In genomic region chr17:39553326-39553945, GRCh38 we compare ENCODE assay signal across 14 cellular contexts. TPM values are rescaled to one million over a fixed set of nuclear protein-coding genes. Genes with fewer than 3 reads are reported as not detected.
A peak's percentile ranks its signal among the peaks of the same experiment; 100 is the strongest.
DNase-seq lines count a peak whose midpoint lies in the region; ATAC-seq and TF ChIP-seq lines count a peak whose summit lies in the region.
"Had no signal": no experiment of that assay in that cellular context is flagged by ENCODE, and none has a peak within 500 bp of the region (broad histone marks: within the 10 kb centered on the region; RNA-seq: fewer than 3 reads in every experiment).

No MANE protein-coding gene starts in this region.

- peaks cover 25% of the 10 kb centered on the region for H3K36me3 ChIP-seq in CD8-positive, alpha-beta memory T cell (ENCODE audit: insufficient read depth, low read length)
- no peaks in the 10 kb centered on the region for H3K36me3 ChIP-seq in mammary epithelial cell (ENCODE audit: insufficient read depth, low read length)
- H3K36me3 ChIP-seq: ovary had no signal

- no peak overlapping the region for H2AFZ ChIP-seq in mammary epithelial cell (ENCODE audit: low read depth, low read length)
- H2AFZ ChIP-seq: hepatocyte had no signal

- CTCF ChIA-PET in CD8-positive, alpha-beta memory T cell (lab: Charles Lee): interaction anchor here (0.8 to 1.0 kb wide), 2 partner anchors 27 to 68 kb away, joined by 3 to 5 read pairs; no protein-coding TSS in a partner anchor
- CTCF ChIA-PET in mammary epithelial cell (lab: Charles Lee; ENCODE audit: low non-redundant PET): no interaction called here

- dilution Hi-C loops in mammary epithelial cell (cut with HindIII; ENCODE audit: low sequenced_read_pairs): no loop called here

- H3K27me3 ChIP-seq in CD8-positive, alpha-beta memory T cell (ENCODE audit: insufficient read depth, low read length, poor library complexity, severe bottlenecking): no peaks in the 10 kb centered on the region
- H3K27me3 ChIP-seq in mammary epithelial cell (ENCODE audit: insufficient read depth, low read length): no peaks in the 10 kb centered on the region
- H3K27me3 ChIP-seq: hepatocyte, ovary had no signal

- H4K20me1 ChIP-seq in mammary epithelial cell (ENCODE audit: insufficient read depth, low read length): no peaks in the 10 kb centered on the region

- peak overlapping the region in 6 of 8 donors; percentile 18 to 78 (median 44) for H3K27ac Mint-ChIP-seq in CD8-positive, alpha-beta memory T cell
- H3K27ac Mint-ChIP-seq: activated naive CD8-positive, alpha-beta T cell treated with anti-CD3 and anti-CD28 coated beads, Interleukin-2, amount 10 ng/mL, durations not matched to agents 7 days and 5 days had no signal

- no peak for ATAC-seq in GM21360 (IDR thresholded peaks at IDR 0.05; ENCODE audit: unreplicated experiment)
- no peak for ATAC-seq in GM19328 (IDR thresholded peaks at IDR 0.05; ENCODE audit: unreplicated experiment)
- ATAC-seq: stimulated activated naive CD8-positive, alpha-beta T cell treated with anti-CD3 and anti-CD28 coated beads, Interleukin-15, Interleukin-2, amounts not matched to agents 100 U/mL and 50 U/mL, for 24 hours had no signal

- intact Hi-C loops in mammary epithelial cell (cut with micrococcal nuclease): no loop called here

- H3K27me3 Mint-ChIP-seq in CD8-positive, alpha-beta memory T cell: no peaks in the 10 kb centered on the region
- H3K27me3 Mint-ChIP-seq: activated naive CD8-positive, alpha-beta T cell treated with anti-CD3 and anti-CD28 coated beads, Interleukin-2, amount 10 ng/mL, durations not matched to agents 7 days and 5 days had no signal

- H3K4me3 ChIP-seq in CD8-positive, alpha-beta memory T cell (ENCODE audit: low read length): no peak overlapping the region
- no peak overlapping the region for H3K4me3 ChIP-seq in mammary epithelial cell (replicated peaks in 1 of 3; ENCODE audit: insufficient read depth in 1 of 3, low read depth in 2 of 3, low read length in 3 of 3)
- H3K4me3 ChIP-seq: hepatocyte, lung, ovary had no signal

- POLR2A ChIA-PET in CD8-positive, alpha-beta memory T cell (lab: Charles Lee): no interaction called here

- H3K4me1 ChIP-seq in CD8-positive, alpha-beta memory T cell (ENCODE audit: insufficient read depth, low read length): no peaks in the 10 kb centered on the region
- H3K4me1 ChIP-seq in mammary epithelial cell (ENCODE audit: insufficient read depth, low read length): peaks cover 4% of the 10 kb centered on the region

- no peak overlapping the region for H3K9ac ChIP-seq in mammary epithelial cell (ENCODE audit: insufficient read depth, low read length)

- H3K79me2 ChIP-seq in mammary epithelial cell (ENCODE audit: insufficient read depth, low read length): no peaks in the 10 kb centered on the region
- H3K79me2 ChIP-seq: hepatocyte had no signal

- peaks cover 8 to 84% (median 25%) of the 10 kb centered on the region in 3 donors for H3K36me3 Mint-ChIP-seq in CD8-positive, alpha-beta memory T cell

- H3K9me3 Mint-ChIP-seq in CD8-positive, alpha-beta memory T cell: no peaks in the 10 kb centered on the region
- H3K9me3 Mint-ChIP-seq: activated naive CD8-positive, alpha-beta T cell treated with anti-CD3 and anti-CD28 coated beads, Interleukin-2, amount 10 ng/mL, durations not matched to agents 7 days and 5 days had no signal

- no peaks in the 10 kb centered on the region for H3K9me3 ChIP-seq in CD8-positive, alpha-beta memory T cell (ENCODE audit: low read length)
- no peaks in the 10 kb centered on the region for H3K9me3 ChIP-seq in mammary epithelial cell (replicated peaks; ENCODE audit: insufficient read depth, low read length)
- H3K9me3 ChIP-seq: ovary had no signal

- no peak overlapping the region for H3K4me3 Mint-ChIP-seq in CD8-positive, alpha-beta memory T cell
- H3K4me3 Mint-ChIP-seq: activated naive CD8-positive, alpha-beta T cell treated with anti-CD3 and anti-CD28 coated beads, Interleukin-2, amount 10 ng/mL, durations not matched to agents 7 days and 5 days had no signal

- BruUV-seq in mammary epithelial cell (replicated peaks; lab: Mats Ljungman, UMichigan): no TSS peak

- WGBS in mammary epithelial cell (ENCODE audit: low coverage, missing lambda C conversion rate): 100% methylated on average over 1 of the region's 2 CpGs

- H3K4me1 Mint-ChIP-seq in CD8-positive, alpha-beta memory T cell: no peaks in the 10 kb centered on the region
- H3K4me1 Mint-ChIP-seq: activated naive CD8-positive, alpha-beta T cell treated with anti-CD3 and anti-CD28 coated beads, Interleukin-2, amount 10 ng/mL, durations not matched to agents 7 days and 5 days had no signal

- no peak overlapping the region for H3K27ac ChIP-seq in CD8-positive, alpha-beta memory T cell (ENCODE audit: low read depth, low read length)
- H3K27ac ChIP-seq in mammary epithelial cell (ENCODE audit: insufficient read depth, low read depth, low read length): no peak overlapping the region
- H3K27ac ChIP-seq: hepatocyte, ovary had no signal

- no peak overlapping the region for H3K4me2 ChIP-seq in mammary epithelial cell (ENCODE audit: insufficient read depth, low read depth, low read length)
- H3K4me2 ChIP-seq: hepatocyte had no signal

- DNase-seq in CD8-positive, alpha-beta memory T cell: no peak
- DNase-seq in NCI-H226 (peak; percentile 46), mammary epithelial cell (peak; percentile 65), islet precursor cell (peak; percentile 52), GM20000 (ENCODE audit: low spot score) (no peak), GM13976 (ENCODE audit: low spot score) (no peak)
- DNase-seq: activated naive CD8-positive, alpha-beta T cell treated with anti-CD3 and anti-CD28 coated beads, Interleukin-2, amount 10 ng/mL, durations not matched to agents 7 days and 5 days; ovary; stimulated activated CD4-positive, alpha-beta T cell treated with anti-CD3 and anti-CD28 coated beads, Interleukin-2, amount 100 ng/mL, for 48 hours; stimulated activated naive CD8-positive, alpha-beta T cell treated with anti-CD3 and anti-CD28 coated beads, Interleukin-15, Interleukin-2, amounts not matched to agents 100 U/mL and 50 U/mL, for 24 hours had no signal

- no peak for TF ChIP-seq CTCF in mammary epithelial cell (conservative IDR thresholded peaks at IDR 0.05 in 1 of 2, IDR thresholded peaks at IDR 0.05 in 1 of 2; ENCODE audit: extremely low read depth in 1 of 2, insufficient read depth in 1 of 2, low read depth in 1 of 2, low read length in 2 of 2)
- TF ChIP-seq CTCF in GM20000 (IDR thresholded peaks at IDR 0.05; ENCODE audit: extremely low read depth, missing control alignments): no peak
- TF ChIP-seq CTCF in GM13976 (IDR thresholded peaks at IDR 0.05; ENCODE audit: borderline replicate concordance, control extremely low read depth, extremely low read depth, insufficient read depth, missing control alignments): no peak

- in situ Hi-C loops in mammary epithelial cell (cut with MboI; ENCODE audit: low sequenced_read_pairs in 2 of 2): no loop called here
- in situ Hi-C loops in GM13976 (cut with MboI; ENCODE audit: low sequenced_read_pairs, unreplicated experiment): loop anchor here (10.0 kb wide), 1 partner anchor 59 kb away; no protein-coding TSS in a partner anchor

RNA-seq across cellular contexts. Expression of gene NEUROD2, which starts 54.3 kb away (rescaled TPM):
- not detected for total RNA-seq in CD8-positive, alpha-beta memory T cell
- polyA plus RNA-seq in CD8-positive, alpha-beta memory T cell: not detected
- total RNA-seq in mammary epithelial cell: not detected
- polyA plus RNA-seq in mammary epithelial cell: not detected
- polyA minus RNA-seq in mammary epithelial cell: not detected
- total RNA-seq: activated naive CD8-positive, alpha-beta T cell treated with anti-CD3 and anti-CD28 coated beads, Interleukin-2, amount 10 ng/mL, durations not matched to agents 7 days and 5 days; hepatocyte; lung; ovary had no signal
- polyA plus RNA-seq: hepatocyte, ovary had no signal

Comparison
In these comparisons a context has a peak if more than half of its experiments do, and no peak if none do; other contexts are left out.
1. DNase-seq: peak in NCI-H226 (single experiment), mammary epithelial cell (single experiment) and islet precursor cell (single experiment); none in CD8-positive, alpha-beta memory T cell (0 of 5), GM20000 (single experiment) and GM13976 (single experiment).